Comparison of ENCODE assay signal across 8 cellular contexts in the genomic region with DNA sequence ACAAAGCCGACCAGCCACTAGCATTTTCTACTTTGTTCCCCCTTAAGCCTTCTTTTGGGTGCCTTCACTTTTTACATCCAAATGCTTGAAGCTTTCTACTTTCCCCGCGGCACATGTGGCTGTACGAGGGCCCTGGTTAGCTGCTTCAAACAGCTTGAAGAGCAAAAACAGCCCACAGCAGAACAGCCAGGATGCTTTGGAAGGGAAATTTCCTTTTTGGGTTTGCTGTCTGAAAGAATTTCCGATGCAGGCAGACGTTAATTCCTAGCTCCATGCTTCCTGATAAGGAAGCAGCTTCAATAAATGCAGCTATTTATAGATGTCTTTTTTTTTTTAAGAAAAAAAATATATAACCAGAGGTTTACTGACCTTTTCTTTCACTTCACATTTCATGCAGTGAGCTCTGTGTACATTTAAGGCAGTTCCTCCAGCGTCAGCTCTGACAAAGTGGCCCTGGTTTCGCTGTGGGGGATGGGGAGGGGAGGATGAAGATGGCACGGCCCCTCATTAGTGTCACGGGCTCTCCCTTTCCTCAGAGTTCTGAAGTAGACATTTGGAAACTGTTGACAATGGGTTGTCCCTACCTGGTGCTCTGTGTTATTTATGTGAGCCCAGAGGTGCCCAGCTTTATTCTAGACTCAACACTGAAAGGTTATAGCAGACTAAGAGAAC.
DNase-seq lines count a peak whose midpoint lies in the region; ATAC-seq and TF ChIP-seq lines count a peak whose summit lies in the region.

No MANE protein-coding gene starts in this region.

- POLR2A ChIA-PET in activated CD8-positive, alpha-beta T cell treated with anti-CD3 and anti-CD28 coated beads for 36 hours (lab: Charles Lee), result interaction anchor here (1.2 kb wide), 1 partner anchor 12 kb away, joined by 3 read pairs; no protein-coding TSS in a partner anchor
- POLR2A ChIA-PET in activated CD8-positive, alpha-beta T cell treated with anti-CD3 and anti-CD28 coated beads, Interleukin-2, amount 10 ng/mL, durations not matched to agents 7 days and 5 days (lab: Charles Lee), result no interaction called here
- POLR2A ChIA-PET in OCI-LY7 (lab: Charles Lee), result interaction anchor here (0.6 to 10.3 kb wide), 19 partner anchors 8 to 266 kb away, joined by 3 to 119 read pairs (median 5); partner anchors contain the start of gene ETV6

- no peaks in the 10 kb centered on the region for H3K9me2 ChIP-seq in OCI-LY7 (ENCODE audit: insufficient read depth, low read length)

- DNase-seq in activated CD8-positive, alpha-beta T cell treated with anti-CD3 and anti-CD28 coated beads for 36 hours, result peak; percentile 54
- DNase-seq in activated CD8-positive, alpha-beta T cell treated with anti-CD3 and anti-CD28 coated beads, Interleukin-2, amount 10 ng/mL, durations not matched to agents 7 days and 5 days, result no peak
- DNase-seq in OCI-LY7 (ENCODE audit: low spot score) (peak; percentile 82), upper lobe of left lung (no peak), NCI-H1105 (lab: John Stamatoyannopoulos, UW) (no peak), BE2C (no peak), WERI-Rb-1 (no peak)

- no peaks in the 10 kb centered on the region for H4K20me1 ChIP-seq in OCI-LY7 (ENCODE audit: insufficient read depth, low read length)

- peak overlapping the region; percentile 100 for H3K27ac ChIP-seq in OCI-LY7 (ENCODE audit: low read depth, low read length, poor library complexity, severe bottlenecking)
- H3K27ac ChIP-seq in layer of hippocampus (ENCODE audit: low read depth, low read length), result peak overlapping the region; percentile 79
- peak overlapping the region; percentile 62 to 77 (median 72) for H3K27ac ChIP-seq in upper lobe of left lung
- H3K27ac ChIP-seq in WERI-Rb-1, result no peak overlapping the region

- WGBS in upper lobe of left lung, 2 donors, result 31 to 41% methylated on average over 10 of the region's 10 CpGs

- peak overlapping the region; percentile 76 for H3K4me2 ChIP-seq in OCI-LY7 (ENCODE audit: low read length)

- ATAC-seq in activated CD8-positive, alpha-beta T cell treated with anti-CD3 and anti-CD28 coated beads for 36 hours, result peak; percentile 48
- no peak for ATAC-seq in activated CD8-positive, alpha-beta T cell treated with anti-CD3 and anti-CD28 coated beads, Interleukin-2, amount 10 ng/mL, durations not matched to agents 7 days and 5 days
- no peak for ATAC-seq in upper lobe of left lung (ENCODE audit: low FRiP score in 2 of 2)

- intact Hi-C loops in activated CD8-positive, alpha-beta T cell treated with anti-CD3 and anti-CD28 coated beads for 36 hours (cut with micrococcal nuclease), result no loop called here
- intact Hi-C loops in OCI-LY7 (cut with micrococcal nuclease; ENCODE audit: unreplicated experiment), result loop anchor here (2.0 to 10.0 kb wide), 3 partner anchors 262 to 966 kb away; partner anchors contain the start of genes BORCS5 and MANSC1

- CTCF ChIA-PET in activated CD8-positive, alpha-beta T cell treated with anti-CD3 and anti-CD28 coated beads for 36 hours (lab: Charles Lee), result interaction anchor here (0.8 to 1.4 kb wide), 5 partner anchors 9 to 122 kb away, joined by 3 to 4 read pairs (median 4); no protein-coding TSS in a partner anchor
- CTCF ChIA-PET in activated CD8-positive, alpha-beta T cell treated with anti-CD3 and anti-CD28 coated beads, Interleukin-2, amount 10 ng/mL, durations not matched to agents 7 days and 5 days (lab: Charles Lee), result no interaction called here
- CTCF ChIA-PET in OCI-LY7 (lab: Charles Lee; ENCODE audit: unreplicated experiment), result interaction anchor here (0.5 to 2.9 kb wide), 5 partner anchors 9 to 121 kb away, joined by 4 to 12 read pairs (median 5); no protein-coding TSS in a partner anchor

- H3K36me3 ChIP-seq in OCI-LY7 (ENCODE audit: insufficient read depth, low read length), result peaks cover 6% of the 10 kb centered on the region; the same call in 1 of the 2 replicates
- peaks cover 0 to 23% (median 4%) of the 10 kb centered on the region in 4 donors for H3K36me3 ChIP-seq in upper lobe of left lung
- no peaks in the 10 kb centered on the region for H3K36me3 ChIP-seq in BE2C
- H3K36me3 ChIP-seq in WERI-Rb-1, result no peaks in the 10 kb centered on the region

- peaks cover 23% of the 10 kb centered on the region for H3K36me3 Mint-ChIP-seq in activated CD8-positive, alpha-beta T cell treated with anti-CD3 and anti-CD28 coated beads for 36 hours (ENCODE audit: low read depth)
- peaks cover 21% of the 10 kb centered on the region for H3K36me3 Mint-ChIP-seq in activated CD8-positive, alpha-beta T cell treated with anti-CD3 and anti-CD28 coated beads, Interleukin-2, amount 10 ng/mL, durations not matched to agents 7 days and 5 days (ENCODE audit: low read depth)

- H3K27me3 ChIP-seq in layer of hippocampus (ENCODE audit: control insufficient read depth, insufficient read depth, low read length) (no peaks in the 10 kb centered on the region), upper lobe of left lung (no peaks in the 10 kb centered on the region), BE2C (no peaks in the 10 kb centered on the region), WERI-Rb-1 (ENCODE audit: insufficient read depth, low read depth, severe bottlenecking) (no peaks in the 10 kb centered on the region)

- H3K27me3 Mint-ChIP-seq in activated CD8-positive, alpha-beta T cell treated with anti-CD3 and anti-CD28 coated beads for 36 hours, result no peaks in the 10 kb centered on the region
- H3K27me3 Mint-ChIP-seq in activated CD8-positive, alpha-beta T cell treated with anti-CD3 and anti-CD28 coated beads, Interleukin-2, amount 10 ng/mL, durations not matched to agents 7 days and 5 days (ENCODE audit: low read depth), result no peaks in the 10 kb centered on the region

- H3K4me1 ChIP-seq in OCI-LY7 (ENCODE audit: insufficient read depth, low read length, poor library complexity, severe bottlenecking) (peaks cover 100% of the 10 kb centered on the region), upper lobe of left lung (peaks cover 28 to 39% (median 37%) of the 10 kb centered on the region in 4 donors), BE2C (no peaks in the 10 kb centered on the region; the same call in 1 of the 2 replicates)

- no peak for TF ChIP-seq POLR2A in upper lobe of left lung (IDR thresholded peaks at IDR 0.05)

- peak overlapping the region; percentile 53 for H3K27ac Mint-ChIP-seq in activated CD8-positive, alpha-beta T cell treated with anti-CD3 and anti-CD28 coated beads for 36 hours
- H3K27ac Mint-ChIP-seq in activated CD8-positive, alpha-beta T cell treated with anti-CD3 and anti-CD28 coated beads, Interleukin-2, amount 10 ng/mL, durations not matched to agents 7 days and 5 days, result no peak overlapping the region

- H3K9me3 ChIP-seq in OCI-LY7 (ENCODE audit: low read length) (no peaks in the 10 kb centered on the region), upper lobe of left lung (no peaks in the 10 kb centered on the region), BE2C (no peaks in the 10 kb centered on the region), WERI-Rb-1 (ENCODE audit: severe bottlenecking) (no peaks in the 10 kb centered on the region)

- peaks cover 42% of the 10 kb centered on the region for H3K4me1 Mint-ChIP-seq in activated CD8-positive, alpha-beta T cell treated with anti-CD3 and anti-CD28 coated beads for 36 hours (ENCODE audit: low read depth)
- H3K4me1 Mint-ChIP-seq in activated CD8-positive, alpha-beta T cell treated with anti-CD3 and anti-CD28 coated beads, Interleukin-2, amount 10 ng/mL, durations not matched to agents 7 days and 5 days (ENCODE audit: low read depth), result peaks cover 13% of the 10 kb centered on the region

- TSS peak; percentile 85 for BruUV-seq in OCI-LY7 (replicated peaks; lab: Mats Ljungman, UMichigan)

- no peak for TF ChIP-seq CTCF in activated CD8-positive, alpha-beta T cell treated with anti-CD3 and anti-CD28 coated beads for 36 hours (IDR thresholded peaks at IDR 0.05)
- TF ChIP-seq CTCF in OCI-LY7 (conservative IDR thresholded peaks at IDR 0.05; ENCODE audit: low read length) (no peak), upper lobe of left lung (IDR thresholded peaks at IDR 0.05) (no peak), BE2C (IDR thresholded peaks at IDR 0.05; ENCODE audit: low read depth, low read length) (no peak), WERI-Rb-1 (IDR thresholded peaks at IDR 0.05; ENCODE audit: low read depth, low read length) (no peak)

- H3K4me3 Mint-ChIP-seq in activated CD8-positive, alpha-beta T cell treated with anti-CD3 and anti-CD28 coated beads for 36 hours, result no peak overlapping the region
- H3K4me3 Mint-ChIP-seq in activated CD8-positive, alpha-beta T cell treated with anti-CD3 and anti-CD28 coated beads, Interleukin-2, amount 10 ng/mL, durations not matched to agents 7 days and 5 days, result no peak overlapping the region

- H2AFZ ChIP-seq in OCI-LY7 (ENCODE audit: low read length), result peak overlapping the region; percentile 55; the same call in 1 of the 2 replicates

- H3K4me3 ChIP-seq in OCI-LY7 (ENCODE audit: low read depth, low read length, poor library complexity, severe bottlenecking), result peak overlapping the region; percentile 49
- no peak overlapping the region for H3K4me3 ChIP-seq in upper lobe of left lung
- H3K4me3 ChIP-seq in BE2C (ENCODE audit: low read depth, low read length), result no peak overlapping the region
- H3K4me3 ChIP-seq in WERI-Rb-1 (ENCODE audit: low read depth, low read length), result no peak overlapping the region

- TF ChIP-seq EP300 in upper lobe of left lung (IDR thresholded peaks at IDR 0.05), result no peak

- H3K9me3 Mint-ChIP-seq in activated CD8-positive, alpha-beta T cell treated with anti-CD3 and anti-CD28 coated beads for 36 hours, result no peaks in the 10 kb centered on the region
- H3K9me3 Mint-ChIP-seq in activated CD8-positive, alpha-beta T cell treated with anti-CD3 and anti-CD28 coated beads, Interleukin-2, amount 10 ng/mL, durations not matched to agents 7 days and 5 days (ENCODE audit: insufficient read depth), result no peaks in the 10 kb centered on the region

- peaks cover 17% of the 10 kb centered on the region; the same call in 1 of the 2 replicates for H3K79me2 ChIP-seq in OCI-LY7 (ENCODE audit: insufficient read depth, low read depth, low read length)

Comparison
In these comparisons a context has a peak if more than half of its experiments do, and no peak if none do; other contexts are left out.
1. DNase-seq: peak in activated CD8-positive, alpha-beta T cell treated with anti-CD3 and anti-CD28 coated beads for 36 hours (single experiment) and OCI-LY7 (single experiment); none in activated CD8-positive, alpha-beta T cell treated with anti-CD3 and anti-CD28 coated beads, Interleukin-2, amount 10 ng/mL, durations not matched to agents 7 days and 5 days (single experiment), upper lobe of left lung (0 of 2), NCI-H1105 (single experiment), BE2C (single experiment) and WERI-Rb-1 (single experiment).